9 cellular contexts compared by ENCODE assay signal in genomic region chr5:140221697-140222223, GRCh38. TPM values are rescaled to one million over a fixed set of nuclear protein-coding genes. Genes with fewer than 3 reads are reported as not detected.
DNase-seq lines count a peak whose midpoint lies in the region; FAIRE-seq and TF ChIP-seq lines count a peak whose summit lies in the region.
"Had no signal": no experiment of that assay in that cellular context is flagged by ENCODE, and none has a peak within 500 bp of the region (broad histone marks: within the 10 kb centered on the region; RNA-seq: fewer than 3 reads in every experiment).

No MANE protein-coding gene starts in this region.

- no peak for TF ChIP-seq POLR2A in H54 (IDR thresholded peaks at IDR 0.05; ENCODE audit: low read depth, low read length)

- peaks cover 49% of the 10 kb centered on the region for H3K4me1 ChIP-seq in ACC112 (ENCODE audit: control insufficient read depth, insufficient read depth, low read length, unreplicated experiment)
- peaks cover 56% of the 10 kb centered on the region for H3K4me1 ChIP-seq in adipocyte (ENCODE audit: control insufficient read depth, insufficient read depth, low read length)
- H3K4me1 ChIP-seq in hepatocyte (ENCODE audit: insufficient read depth), result peaks cover 62% of the 10 kb centered on the region

- H2AFZ ChIP-seq in ACC112 (ENCODE audit: low read length, unreplicated experiment) (no peak overlapping the region), hepatocyte (no peak overlapping the region)

- FAIRE-seq in H54 (lab: Jason Lieb, UNC), result no peak

- peak overlapping the region; percentile 20 for H3K4me2 ChIP-seq in hepatocyte

- no peaks in the 10 kb centered on the region for H3K9me3 Mint-ChIP-seq in osteocyte (ENCODE audit: unreplicated experiment)

- peaks cover 15% of the 10 kb centered on the region for H3K4me1 Mint-ChIP-seq in osteocyte (ENCODE audit: unreplicated experiment)

- H3K79me2 ChIP-seq in ACC112 (ENCODE audit: control insufficient read depth, insufficient read depth, low read length, unreplicated experiment), result peaks cover 6% of the 10 kb centered on the region
- peaks cover 30% of the 10 kb centered on the region for H3K79me2 ChIP-seq in hepatocyte

- H3K36me3 ChIP-seq in ACC112 (ENCODE audit: insufficient read depth, low read length) (no peaks in the 10 kb centered on the region), adipocyte (ENCODE audit: control insufficient read depth, insufficient read depth, low read length, severe bottlenecking) (no peaks in the 10 kb centered on the region), hepatocyte (replicated peaks; ENCODE audit: insufficient read depth, low read depth) (no peaks in the 10 kb centered on the region)

- H3K9me2 ChIP-seq in hepatocyte (replicated peaks; ENCODE audit: insufficient read depth), result no peaks in the 10 kb centered on the region

- H3K27ac ChIP-seq in ACC112 (ENCODE audit: low read depth, low read length) (peak overlapping the region; percentile 73), hepatocyte (peak overlapping the region; percentile 85)

- H3K9me3 ChIP-seq in adipocyte (ENCODE audit: control insufficient read depth, low read length) (no peaks in the 10 kb centered on the region), hepatocyte (ENCODE audit: low read depth) (no peaks in the 10 kb centered on the region)

- no peak overlapping the region for H3K4me3 Mint-ChIP-seq in osteocyte (ENCODE audit: unreplicated experiment)

- WGBS in hepatocyte (ENCODE audit: low lambda C conversion rate, missing lambda C conversion rate), result 88% methylated on average over 5 of the region's 5 CpGs

- no peak overlapping the region for H3K27ac Mint-ChIP-seq in osteocyte (ENCODE audit: unreplicated experiment)

- no peak for TF ChIP-seq CTCF in hepatocyte (IDR thresholded peaks at IDR 0.05; ENCODE audit: poor library complexity)
- TF ChIP-seq CTCF in osteocyte (IDR thresholded peaks at IDR 0.05), result no peak

- peak; percentile 47 for DNase-seq in H54 (ENCODE audit: insufficient read length, low spot score)
- DNase-seq in adipocyte (ENCODE audit: low read depth), result peak; percentile 72
- no peak for DNase-seq in hepatocyte (ENCODE audit: low spot score)
- no peak for DNase-seq in osteocyte (ENCODE audit: extremely low spot score, unreplicated experiment)
- no peak for DNase-seq in epidermal melanocyte (ENCODE audit: insufficient read length, low spot score)
- no peak for DNase-seq in KBM-7
- DNase-seq in NCI-H524 (lab: John Stamatoyannopoulos, UW), result no peak
- DNase-seq: DMS79 treated with DMSO at 0.1 percent for 48 hours had no signal

- no peaks in the 10 kb centered on the region for H3K36me3 Mint-ChIP-seq in osteocyte (ENCODE audit: unreplicated experiment)

- H4K20me1 ChIP-seq in hepatocyte (ENCODE audit: insufficient read depth, poor library complexity, severe bottlenecking), result no peaks in the 10 kb centered on the region

- in situ Hi-C loops in KBM-7 (cut with MboI; ENCODE audit: low pct_unique_long_range_greater_than_20kb, low sequenced_read_pairs), result no loop called here

- H3K4me3 ChIP-seq in ACC112 (ENCODE audit: low read depth, low read length) (peak overlapping the region; percentile 18; the same call in 1 of the 2 replicates), adipocyte (ENCODE audit: low read length) (peak overlapping the region; percentile 57), hepatocyte (no peak overlapping the region)

- H3K9ac ChIP-seq in adipocyte (ENCODE audit: low read length), result peak overlapping the region; percentile 33

- peaks cover 5% of the 10 kb centered on the region for H3K27me3 Mint-ChIP-seq in osteocyte (ENCODE audit: unreplicated experiment)

- H3K27me3 ChIP-seq in ACC112 (ENCODE audit: insufficient read depth, low read length), result no peaks in the 10 kb centered on the region
- H3K27me3 ChIP-seq in adipocyte (replicated peaks; ENCODE audit: control insufficient read depth, insufficient read depth, low read length), result no peaks in the 10 kb centered on the region
- no peaks in the 10 kb centered on the region for H3K27me3 ChIP-seq in hepatocyte

RNA-seq across cellular contexts. Expression of gene CYSTM1, which starts 46.8 kb away (rescaled TPM):
- total RNA-seq in hepatocyte (111 and 120 TPM in 2 replicates), osteocyte (26.7 and 29.8 TPM in 2 replicates)
- 196 and 262 TPM in 2 replicates for polyA plus RNA-seq in hepatocyte

Comparison
In these comparisons a context has a peak if more than half of its experiments do, and no peak if none do; other contexts are left out.
1. DNase-seq: peak in H54 (single experiment) and adipocyte (single experiment); none in hepatocyte (single experiment), osteocyte (single experiment), epidermal melanocyte (single experiment), KBM-7 (single experiment) and NCI-H524 (0 of 2).